ENCODE assay signal across 16 cellular contexts in genomic region chr9:129813661-129814060, GRCh38. TPM values are rescaled to one million over a fixed set of nuclear protein-coding genes. Genes with fewer than 3 reads are reported as not detected.
A peak's percentile ranks its signal among the peaks of the same experiment; 100 is the strongest.
DNase-seq lines count a peak whose midpoint lies in the region; ATAC-seq, FAIRE-seq and TF ChIP-seq lines count a peak whose summit lies in the region.
"Had no signal": no experiment of that assay in that cellular context is flagged by ENCODE, and none has a peak within 500 bp of the region (broad histone marks: within the 10 kb centered on the region; RNA-seq: fewer than 3 reads in every experiment).

No MANE protein-coding gene starts in this region.

- H3K4me1 ChIP-seq in HEK293 (ENCODE audit: control insufficient read depth, insufficient read depth, low read length) (no peaks in the 10 kb centered on the region), endothelial cell of umbilical vein (ENCODE audit: control insufficient read depth, extremely low read depth, insufficient read depth, low read length) (no peaks in the 10 kb centered on the region), body of pancreas (peaks cover 21% of the 10 kb centered on the region)
- H3K4me1 ChIP-seq: BE2C, SJSA1 had no signal

- H3K9me3 Mint-ChIP-seq in stimulated activated effector memory CD8-positive, alpha-beta T cell treated with anti-CD3 and anti-CD28 coated beads, Interleukin-12 subunit alpha, Interleukin-12 subunit beta, amount 100 ng/mL, for 72 hours, result no peaks in the 10 kb centered on the region
- H3K9me3 Mint-ChIP-seq: CD4-positive, alpha-beta memory T cell had no signal

- FAIRE-seq in endothelial cell of umbilical vein (lab: Jason Lieb, UNC), result no peak
- FAIRE-seq: G401.6, H1 had no signal

- no peaks in the 10 kb centered on the region for H3K9me1 ChIP-seq in endothelial cell of umbilical vein (replicated peaks; ENCODE audit: control insufficient read depth, extremely low read depth, insufficient read depth, low read length)

- ATAC-seq in stimulated activated effector memory CD8-positive, alpha-beta T cell treated with anti-CD3 and anti-CD28 coated beads, Interleukin-12 subunit alpha, Interleukin-12 subunit beta, amount 100 ng/mL, for 72 hours, result no peak
- ATAC-seq in body of pancreas (no peak), GM19397 (IDR thresholded peaks at IDR 0.05; ENCODE audit: unreplicated experiment) (no peak)

- intact Hi-C loops in endothelial cell of umbilical vein (cut with micrococcal nuclease), result no loop called here
- intact Hi-C loops in body of pancreas (cut with DNase I), result no loop called here

- TF ChIP-seq POLR2A in endothelial cell of umbilical vein (IDR thresholded peaks at IDR 0.05; ENCODE audit: low read depth, low read length) (no peak), body of pancreas (IDR thresholded peaks at IDR 0.05) (no peak)

- H3K9me3 ChIP-seq in HEK293 (ENCODE audit: control insufficient read depth, insufficient read depth, low read depth, low read length), result no peaks in the 10 kb centered on the region
- H3K9me3 ChIP-seq in endothelial cell of umbilical vein (replicated peaks; ENCODE audit: control insufficient read depth, insufficient read depth, low read length), result no peaks in the 10 kb centered on the region
- no peaks in the 10 kb centered on the region for H3K9me3 ChIP-seq in body of pancreas
- H3K9me3 ChIP-seq: BE2C, SJSA1 had no signal

- TSS peak; percentile 42 for BruUV-seq in endothelial cell of umbilical vein (replicated peaks; lab: Mats Ljungman, UMichigan)

- H3K27ac Mint-ChIP-seq in stimulated activated effector memory CD8-positive, alpha-beta T cell treated with anti-CD3 and anti-CD28 coated beads, Interleukin-12 subunit alpha, Interleukin-12 subunit beta, amount 100 ng/mL, for 72 hours, result peak overlapping the region; percentile 20

- dilution Hi-C loops in endothelial cell of umbilical vein (cut with MboI; ENCODE audit: extremely low pct_ligation_motif_present, low sequenced_read_pairs), result no loop called here

- no peak overlapping the region for H3K4me3 ChIP-seq in HEK293 (ENCODE audit: low read depth, low read length)
- no peak overlapping the region for H3K4me3 ChIP-seq in endothelial cell of umbilical vein (replicated peaks in 1 of 3; ENCODE audit: insufficient read depth in 1 of 3, low read depth in 1 of 3, low read length in 3 of 3)
- H3K4me3 ChIP-seq in body of pancreas, result no peak overlapping the region
- H3K4me3 ChIP-seq: SJSA1 had no signal

- H3K27me3 ChIP-seq in endothelial cell of umbilical vein (ENCODE audit: control insufficient read depth in 2 of 2, insufficient read depth in 2 of 2, low read length in 2 of 2), result no peaks in the 10 kb centered on the region
- no peaks in the 10 kb centered on the region for H3K27me3 ChIP-seq in body of pancreas
- H3K27me3 ChIP-seq: BE2C, SJSA1 had no signal

- DNase-seq in RWPE1 (ENCODE audit: low spot score), result no peak
- DNase-seq in endothelial cell of umbilical vein (ENCODE audit: low read depth, low spot score), result no peak
- DNase-seq in stimulated activated effector memory CD8-positive, alpha-beta T cell treated with anti-CD3 and anti-CD28 coated beads, Interleukin-12 subunit alpha, Interleukin-12 subunit beta, amount 100 ng/mL, for 72 hours (ENCODE audit: low spot score in 2 of 2), result no peak
- DNase-seq in body of pancreas, result no peak
- DNase-seq in activated T-cell treated with anti-CD3 and anti-CD28 coated beads for 4 hours, result no peak
- DNase-seq: CD4-positive, alpha-beta memory T cell; DND-41; NCI-H187 treated with DMSO at 0.1 percent for 48 hours; NCI-H345; NK-92 treated with Interleukin-12 subunit alpha and Interleukin-12 subunit beta, amount 100 ng/mL, for 24 hours had no signal

- no peak overlapping the region for H3K4me3 Mint-ChIP-seq in stimulated activated effector memory CD8-positive, alpha-beta T cell treated with anti-CD3 and anti-CD28 coated beads, Interleukin-12 subunit alpha, Interleukin-12 subunit beta, amount 100 ng/mL, for 72 hours
- H3K4me3 Mint-ChIP-seq: CD4-positive, alpha-beta memory T cell had no signal

- POLR2A ChIA-PET in HEK293 (lab: Yijun Ruan, JAX), result interaction anchor here (1.7 to 1.8 kb wide), 2 partner anchors 9 to 10 kb away, joined by 8 to 10 read pairs; partner anchors contain the start of genes TOR1A and TOR1B
- POLR2A ChIA-PET in RWPE1 (lab: Yijun Ruan, JAX; ENCODE audit: low non-redundant PET), result interaction anchor here (0.8 kb wide), 1 partner anchor 184 kb away, joined by 3 read pairs; no protein-coding TSS in a partner anchor
- POLR2A ChIA-PET in endothelial cell of umbilical vein (lab: Charles Lee), result no interaction called here

- H3K9ac ChIP-seq in endothelial cell of umbilical vein (replicated peaks; ENCODE audit: extremely low read depth, insufficient read depth, low read length), result no peak overlapping the region

- CTCF ChIA-PET in HEK293 (lab: Yijun Ruan, JAX) (interaction anchor here (0.6 kb wide), 1 partner anchor 485 kb away, joined by 3 read pairs; no protein-coding TSS in a partner anchor), RWPE1 (lab: Yijun Ruan, JAX) (interaction anchor here (0.6 to 0.7 kb wide), 4 partner anchors 70 to 876 kb away, joined by 3 read pairs; no protein-coding TSS in a partner anchor), endothelial cell of umbilical vein (lab: Charles Lee) (no interaction called here)

- peaks cover 98% of the 10 kb centered on the region for H3K36me3 Mint-ChIP-seq in stimulated activated effector memory CD8-positive, alpha-beta T cell treated with anti-CD3 and anti-CD28 coated beads, Interleukin-12 subunit alpha, Interleukin-12 subunit beta, amount 100 ng/mL, for 72 hours

- peaks cover 44% of the 10 kb centered on the region for H3K4me1 Mint-ChIP-seq in stimulated activated effector memory CD8-positive, alpha-beta T cell treated with anti-CD3 and anti-CD28 coated beads, Interleukin-12 subunit alpha, Interleukin-12 subunit beta, amount 100 ng/mL, for 72 hours

- H3K36me3 ChIP-seq in HEK293 (ENCODE audit: control insufficient read depth in 2 of 2, insufficient read depth in 1 of 2, low read length in 2 of 2) (peaks cover 14 to 93% of the 10 kb centered on the region in 2 experiments), endothelial cell of umbilical vein (ENCODE audit: control insufficient read depth in 2 of 2, extremely low read depth in 1 of 2, insufficient read depth in 2 of 2, low read length in 2 of 2) (peaks cover 8 to 18% of the 10 kb centered on the region in 2 experiments), body of pancreas (replicated peaks in 1 of 2; ENCODE audit: insufficient read depth in 1 of 2, low read depth in 2 of 2) (no peaks in the 10 kb centered on the region)

- H2AFZ ChIP-seq in endothelial cell of umbilical vein (ENCODE audit: low read depth, low read length), result no peak overlapping the region

- no peaks in the 10 kb centered on the region for H3K79me2 ChIP-seq in endothelial cell of umbilical vein (ENCODE audit: control insufficient read depth, insufficient read depth, low read length)

- no peak overlapping the region for H3K27ac ChIP-seq in HEK293 (ENCODE audit: extremely low read depth, low read depth, low read length)
- peak overlapping the region; percentile 12; the same call in 1 of the 2 replicates for H3K27ac ChIP-seq in RWPE1
- no peak overlapping the region for H3K27ac ChIP-seq in endothelial cell of umbilical vein (ENCODE audit: insufficient read depth, low read depth, low read length)
- H3K27ac ChIP-seq in body of pancreas, result no peak overlapping the region
- H3K27ac ChIP-seq: SJSA1 had no signal

- no peak for TF ChIP-seq CTCF in HEK293 (tag by site-specific recombination; IDR thresholded peaks at IDR 0.05)
- TF ChIP-seq CTCF in RWPE1 (conservative IDR thresholded peaks at IDR 0.05; ENCODE audit: low read depth), result no peak
- no peak for TF ChIP-seq CTCF in endothelial cell of umbilical vein (IDR thresholded peaks at IDR 0.05; ENCODE audit: extremely low read depth in 1 of 2, insufficient read depth in 1 of 2, low read depth in 1 of 2, low read length in 2 of 2)
- TF ChIP-seq CTCF in body of pancreas (IDR thresholded peaks at IDR 0.05), result no peak

- H4K20me1 ChIP-seq in endothelial cell of umbilical vein (replicated peaks; ENCODE audit: control insufficient read depth, extremely low read depth, insufficient read depth, low read length), result no peaks in the 10 kb centered on the region

- WGBS in body of pancreas, 2 donors, result 78 to 80% methylated on average over 9 of the region's 9 CpGs

- no peak overlapping the region for H3K4me2 ChIP-seq in endothelial cell of umbilical vein (ENCODE audit: insufficient read depth, low read length)

RNA-seq across cellular contexts. Expression of gene TOR1A, which starts 10.3 kb away (rescaled TPM):
- total RNA-seq in endothelial cell of umbilical vein, result 56.6 and 57.8 TPM in 2 replicates
- polyA plus RNA-seq in endothelial cell of umbilical vein, result 89.8 and 93.5 TPM in 2 replicates
- polyA plus RNA-seq in endothelial cell of umbilical vein (2011; cell fraction: cytosol; rRNA removed), result 98.7 and 102 TPM in 2 replicates
- polyA plus RNA-seq in endothelial cell of umbilical vein (2011; cell fraction: nucleus; rRNA removed), result 39.3 and 52.0 TPM in 2 replicates
- 60.4 and 79.6 TPM in 2 replicates for polyA plus RNA-seq in endothelial cell of umbilical vein (2012)
- polyA minus RNA-seq in endothelial cell of umbilical vein, result 69.7 and 73.8 TPM in 2 replicates
- 34.3 TPM for polyA minus RNA-seq in endothelial cell of umbilical vein (2011; cell fraction: cytosol; rRNA and poly(A)+ RNA removed)
- 22.5 and 28.8 TPM in 2 replicates for polyA minus RNA-seq in endothelial cell of umbilical vein (2011; cell fraction: nucleus; rRNA and poly(A)+ RNA removed)
- 10 to 100 TPM; 17.4 to 27.0 TPM for total RNA-seq in body of pancreas

RNA-seq across cellular contexts. Expression of gene TOR1B, which starts 10.7 kb away (rescaled TPM):
- total RNA-seq in endothelial cell of umbilical vein, result 23.1 and 29.5 TPM in 2 replicates
- 25.2 and 27.0 TPM in 2 replicates for polyA plus RNA-seq in endothelial cell of umbilical vein
- 22.4 and 22.6 TPM in 2 replicates for polyA plus RNA-seq in endothelial cell of umbilical vein (2011; cell fraction: cytosol; rRNA removed)
- 17.9 and 18.6 TPM in 2 replicates for polyA plus RNA-seq in endothelial cell of umbilical vein (2011; cell fraction: nucleus; rRNA removed)
- polyA plus RNA-seq in endothelial cell of umbilical vein (2012), result 25.9 and 29.9 TPM in 2 replicates
- 23.0 and 27.1 TPM in 2 replicates for polyA minus RNA-seq in endothelial cell of umbilical vein
- 19.9 TPM for polyA minus RNA-seq in endothelial cell of umbilical vein (2011; cell fraction: cytosol; rRNA and poly(A)+ RNA removed)
- polyA minus RNA-seq in endothelial cell of umbilical vein (2011; cell fraction: nucleus; rRNA and poly(A)+ RNA removed), result 7.2 and 9.2 TPM in 2 replicates
- 10 to 100 TPM in 1 of 2 donors, 1 to 10 TPM in 1; 9.6 to 19.2 TPM for total RNA-seq in body of pancreas

RNA-seq across cellular contexts. Expression of gene C9orf78, which starts 21.4 kb away (rescaled TPM):
- total RNA-seq in endothelial cell of umbilical vein (34.6 and 34.7 TPM in 2 replicates), body of pancreas (10 to 100 TPM; 25.1 to 48.0 TPM)
- 11.4 and 17.9 TPM in 2 replicates for polyA plus RNA-seq in endothelial cell of umbilical vein
- polyA plus RNA-seq in endothelial cell of umbilical vein (2011; cell fraction: cytosol; rRNA removed), result 31.5 and 33.7 TPM in 2 replicates
- 6.7 and 11.3 TPM in 2 replicates for polyA plus RNA-seq in endothelial cell of umbilical vein (2011; cell fraction: nucleus; rRNA removed)
- polyA plus RNA-seq in endothelial cell of umbilical vein (2012), result 48.3 and 61.7 TPM in 2 replicates
- 6.3 and 6.5 TPM in 2 replicates for polyA minus RNA-seq in endothelial cell of umbilical vein
- polyA minus RNA-seq in endothelial cell of umbilical vein (2011; cell fraction: cytosol; rRNA and poly(A)+ RNA removed), result 20.5 TPM
- 3.9 and 4.8 TPM in 2 replicates for polyA minus RNA-seq in endothelial cell of umbilical vein (2011; cell fraction: nucleus; rRNA and poly(A)+ RNA removed)

RNA-seq across cellular contexts. Expression of gene USP20, which starts 21.6 kb away (rescaled TPM):
- total RNA-seq in endothelial cell of umbilical vein, result 13.4 and 17.4 TPM in 2 replicates
- 25.9 and 30.1 TPM in 2 replicates for polyA plus RNA-seq in endothelial cell of umbilical vein
- 8.7 and 14.4 TPM in 2 replicates for polyA plus RNA-seq in endothelial cell of umbilical vein (2011; cell fraction: cytosol; rRNA removed)
- 62.5 and 71.0 TPM in 2 replicates for polyA plus RNA-seq in endothelial cell of umbilical vein (2011; cell fraction: nucleus; rRNA removed)
- 9.7 and 15.3 TPM in 2 replicates for polyA plus RNA-seq in endothelial cell of umbilical vein (2012)
- 17.3 and 21.8 TPM in 2 replicates for polyA minus RNA-seq in endothelial cell of umbilical vein
- polyA minus RNA-seq in endothelial cell of umbilical vein (2011; cell fraction: cytosol; rRNA and poly(A)+ RNA removed), result 11.5 TPM
- 9.6 and 16.5 TPM in 2 replicates for polyA minus RNA-seq in endothelial cell of umbilical vein (2011; cell fraction: nucleus; rRNA and poly(A)+ RNA removed)
- 10 to 100 TPM; 14.5 to 23.4 TPM for total RNA-seq in body of pancreas
